1 cellular context compared by ENCODE assay signal in genomic region chr3:129183569-129184395, GRCh38.
TF ChIP-seq lines count a peak whose summit lies in the region.

Gene CNBP (minus strand): TSS chr3:129183896. CDS start chr3:129171757, 12,139 bp downstream.

TF ChIP-seq in H1, 55 proteins besides CTCF, POLR2A, EP300 and RAD21:
- TF ChIP-seq TAF7 (optimal IDR thresholded peaks at IDR 0.05; ENCODE audit: borderline replicate concordance, low read depth, low read length): peak; percentile 78
- peak; percentile 43; the same call in 1 of the 2 replicates for TF ChIP-seq RBBP5 (IDR thresholded peaks at IDR 0.05; ENCODE audit: borderline replicate concordance, low read depth, low read length)
- TF ChIP-seq SIRT6 (IDR thresholded peaks at IDR 0.05; ENCODE audit: low read length): no peak
- no peak; a peak in 1 of 4 replicates for TF ChIP-seq SIN3A (conservative IDR thresholded peaks at IDR 0.05 in 1 of 2, IDR thresholded peaks at IDR 0.05 in 1 of 2; ENCODE audit: low read depth in 1 of 2, low read length in 2 of 2)
- no peak for TF ChIP-seq ATF3 (IDR thresholded peaks at IDR 0.05; ENCODE audit: insufficient read depth, low read depth, low read length)
- TF ChIP-seq EZH2 (IDR thresholded peaks at IDR 0.05; ENCODE audit: low read depth, low read length, severe bottlenecking): no peak
- no peak for TF ChIP-seq KDM4A (IDR thresholded peaks at IDR 0.05; ENCODE audit: low read depth, low read length, severe bottlenecking)
- no peak for TF ChIP-seq GABPA (IDR thresholded peaks at IDR 0.05; ENCODE audit: borderline replicate concordance, insufficient read depth, low read length)
- no peak for TF ChIP-seq CBX8 (IDR thresholded peaks at IDR 0.05; ENCODE audit: borderline replicate concordance, low read depth, low read length)
- no peak; the same call in 1 of the 2 replicates for TF ChIP-seq SP1 (IDR thresholded peaks at IDR 0.05; ENCODE audit: low read depth, low read length)
- no peak for TF ChIP-seq SRF (IDR thresholded peaks at IDR 0.05; ENCODE audit: low read depth, low read length)
- TF ChIP-seq CEBPB (IDR thresholded peaks at IDR 0.05; ENCODE audit: low read depth, low read length): no peak
- TF ChIP-seq POU5F1 (IDR thresholded peaks at IDR 0.05; ENCODE audit: low read depth, low read length): no peak
- no peak for TF ChIP-seq TEAD4 (IDR thresholded peaks at IDR 0.05; ENCODE audit: low read depth, low read length)
- no peak for TF ChIP-seq FOSL1 (IDR thresholded peaks at IDR 0.05; ENCODE audit: insufficient read depth, low read depth, low read length)
- peak; percentile 17 to 85; a peak in 1 of 4 replicates for TF ChIP-seq HDAC2 (IDR thresholded peaks at IDR 0.05; ENCODE audit: borderline replicate concordance in 1 of 2, low read depth in 2 of 2, low read length in 2 of 2)
- no peak for TF ChIP-seq CHD2 (IDR thresholded peaks at IDR 0.05; ENCODE audit: low read length)
- TF ChIP-seq TAF1 (IDR thresholded peaks at IDR 0.05; ENCODE audit: low read depth, low read length): peak; percentile 95
- TF ChIP-seq SAP30 (IDR thresholded peaks at IDR 0.05; ENCODE audit: insufficient read depth, insufficient replicate concordance, low read length): no peak
- TF ChIP-seq TBP (IDR thresholded peaks at IDR 0.05; ENCODE audit: low read depth, low read length): peak; percentile 92
- no peak for TF ChIP-seq KDM1A (IDR thresholded peaks at IDR 0.05; ENCODE audit: borderline replicate concordance, low read length)
- TF ChIP-seq HDAC6 (IDR thresholded peaks at IDR 0.05; ENCODE audit: low read depth, low read length): no peak
- TF ChIP-seq SP2 (IDR thresholded peaks at IDR 0.05; ENCODE audit: low read length): no peak
- TF ChIP-seq NRF1 (IDR thresholded peaks at IDR 0.05; ENCODE audit: low read depth, low read length): no peak
- no peak for TF ChIP-seq ATF2 (IDR thresholded peaks at IDR 0.05; ENCODE audit: low read length)
- TF ChIP-seq ASH2L (IDR thresholded peaks at IDR 0.05; ENCODE audit: low read length): peak; percentile 58
- peak; percentile 46; the same call in 1 of the 2 replicates for TF ChIP-seq SP4 (IDR thresholded peaks at IDR 0.05; ENCODE audit: low read length)
- peak; percentile 27; the same call in 1 of the 2 replicates for TF ChIP-seq SUZ12 (IDR thresholded peaks at IDR 0.05; ENCODE audit: low read length)
- TF ChIP-seq CHD7 (IDR thresholded peaks at IDR 0.05; ENCODE audit: insufficient replicate concordance, low read length): no peak
- no peak for TF ChIP-seq USF2 (IDR thresholded peaks at IDR 0.05; ENCODE audit: low read length)
- TF ChIP-seq JUN (IDR thresholded peaks at IDR 0.05; ENCODE audit: low read depth, low read length): no peak
- no peak for TF ChIP-seq TCF12 (IDR thresholded peaks at IDR 0.05; ENCODE audit: low read depth, low read length)
- peak; percentile 75 for TF ChIP-seq YY1 (IDR thresholded peaks at IDR 0.05; ENCODE audit: low read depth, low read length)
- TF ChIP-seq CTBP2 (IDR thresholded peaks at IDR 0.05; ENCODE audit: borderline replicate concordance, insufficient read depth, insufficient read length, low read length): no peak
- 0 out of 2 replicates have a peak, but pooled peaks have one; percentile 40 for TF ChIP-seq GTF2F1 (IDR thresholded peaks at IDR 0.05; ENCODE audit: borderline replicate concordance, low read depth, low read length)
- no peak for TF ChIP-seq CBX5 (IDR thresholded peaks at IDR 0.05; ENCODE audit: low read depth, low read length)
- TF ChIP-seq CHD1 (IDR thresholded peaks at IDR 0.05; ENCODE audit: low read depth, low read length): no peak
- no peak for TF ChIP-seq BRCA1 (IDR thresholded peaks at IDR 0.05; ENCODE audit: low read depth, low read length)
- TF ChIP-seq JUND (IDR thresholded peaks at IDR 0.05; ENCODE audit: low read length): no peak
- no peak for TF ChIP-seq RNF2 (IDR thresholded peaks at IDR 0.05; ENCODE audit: borderline replicate concordance, low read depth, low read length, missing control alignments, poor library complexity, severe bottlenecking)
- TF ChIP-seq BACH1 (IDR thresholded peaks at IDR 0.05; ENCODE audit: low read length): peak; percentile 84
- no peak for TF ChIP-seq RXRA (IDR thresholded peaks at IDR 0.05; ENCODE audit: insufficient read depth, low read depth, low read length)
- peak; percentile 92 for TF ChIP-seq PHF8 (conservative IDR thresholded peaks at IDR 0.05; ENCODE audit: low read depth, low read length)
- no peak for TF ChIP-seq RFX5 (IDR thresholded peaks at IDR 0.05; ENCODE audit: borderline replicate concordance, low read depth, low read length)
- peak; percentile 89 for TF ChIP-seq MAX (IDR thresholded peaks at IDR 0.05)
- no peak for TF ChIP-seq BCL11A (IDR thresholded peaks at IDR 0.05; ENCODE audit: low read depth in 2 of 2, low read length in 2 of 2)
- peak; percentile 69; the same call in 1 of the 2 replicates for TF ChIP-seq EGR1 (IDR thresholded peaks at IDR 0.05; ENCODE audit: borderline replicate concordance, low read depth, low read length)
- TF ChIP-seq ZNF274 (IDR thresholded peaks at IDR 0.05; ENCODE audit: borderline replicate concordance, extremely low read depth, low read length): no peak
- peak; percentile 67 for TF ChIP-seq E2F6 (IDR thresholded peaks at IDR 0.05)
- TF ChIP-seq NANOG (IDR thresholded peaks at IDR 0.05; ENCODE audit: insufficient read depth, low read depth, low read length, poor library complexity, severe bottlenecking): peak; percentile 6
- TF ChIP-seq POLR2AphosphoS5 (IDR thresholded peaks at IDR 0.05; ENCODE audit: low read depth, low read length): peak; percentile 93
- TF ChIP-seq KDM5A (IDR thresholded peaks at IDR 0.05; ENCODE audit: low read length): no peak
- TF ChIP-seq CREB1 (IDR thresholded peaks at IDR 0.05): peak; percentile 57; the same call in 1 of the 2 replicates
- TF ChIP-seq SIX5 (IDR thresholded peaks at IDR 0.05; ENCODE audit: low read depth, low read length): no peak
- no peak for TF ChIP-seq MAFK (IDR thresholded peaks at IDR 0.05; ENCODE audit: low read depth, low read length)
